ENCODE assay signal across 8 cellular contexts in genomic region chr19:3761382-3762129, GRCh38. TPM values are rescaled to one million over a fixed set of nuclear protein-coding genes. Genes with fewer than 3 reads are reported as not detected.
A peak's percentile ranks its signal among the peaks of the same experiment; 100 is the strongest.
DNase-seq lines count a peak whose midpoint lies in the region; ATAC-seq and FAIRE-seq lines count a peak whose summit lies in the region.

Gene APBA3, minus strand, starts transcription at chr19:3761692. Its CDS starts 1,428 bp downstream, at chr19:3760264.

- peak within 1 kb of the TSS; percentile 89 to 97 (median 94) for H3K9ac ChIP-seq in BLaER1 treated with 17β-estradiol and CSF1 and Interleukin-3, amounts not matched to agents 10 nM and 100 nM
- peak within 1 kb of the TSS; percentile 88 for H3K9ac ChIP-seq in endocrine pancreas (ENCODE audit: control insufficient read depth, insufficient read depth, low read length)

- H3K27ac ChIP-seq in BLaER1 treated with 17β-estradiol and CSF1 and Interleukin-3, amounts not matched to agents 10 nM and 100 nM: peak within 1 kb of the TSS; percentile 88 to 99 (median 94)

- H3K9me3 ChIP-seq in BLaER1 treated with 17β-estradiol and CSF1 and Interleukin-3, amounts not matched to agents 10 nM and 100 nM (replicated peaks in 1 of 11): no peaks in the 10 kb centered on the region
- H3K9me3 ChIP-seq in endocrine pancreas (ENCODE audit: control insufficient read depth, low read length): no peaks in the 10 kb centered on the region

- peaks cover 36 to 80% (median 59%) of the 10 kb centered on the region in 10 experiments for H3K4me1 ChIP-seq in BLaER1 treated with 17β-estradiol and CSF1 and Interleukin-3, amounts not matched to agents 10 nM and 100 nM
- no peaks in the 10 kb centered on the region for H3K4me1 ChIP-seq in endocrine pancreas (ENCODE audit: control insufficient read depth, insufficient read depth, low read length)

- peak within 1 kb of the TSS; percentile 68 to 97 (median 89) for H3K4me2 ChIP-seq in BLaER1 treated with 17β-estradiol and CSF1 and Interleukin-3, amounts not matched to agents 10 nM and 100 nM

- peaks cover 40 to 53% (median 49%) of the 10 kb centered on the region in 11 experiments for H3K36me3 ChIP-seq in BLaER1 treated with 17β-estradiol and CSF1 and Interleukin-3, amounts not matched to agents 10 nM and 100 nM
- H3K36me3 ChIP-seq in endocrine pancreas (ENCODE audit: control insufficient read depth, insufficient read depth, low read length): no peaks in the 10 kb centered on the region

- ATAC-seq in GM19397 (IDR thresholded peaks at IDR 0.05; ENCODE audit: unreplicated experiment): peak; percentile 51

- DNase-seq in HTR-8/SVneo (ENCODE audit: insufficient read length, low spot score) (peak; percentile 82), NOMO-1 (lab: John Stamatoyannopoulos, UW; ENCODE audit: unreplicated experiment in 2 of 2) (peak; percentile 67 to 70), mesenteric fat pad (ENCODE audit: low spot score) (peak; percentile 98)
- peak; percentile 93 to 99 (median 96) for DNase-seq in activated CD8-positive, alpha-beta memory T cell treated with anti-CD3 and anti-CD28 coated beads for 48 hours (ENCODE audit: low read depth in 2 of 3, low spot score in 2 of 3)
- DNase-seq in stimulated activated CD8-positive, alpha-beta memory T cell treated with anti-CD3 and anti-CD28 coated beads, Interleukin-15, amount 100 ng/mL, for 1 hour (ENCODE audit: low read depth): peak; percentile 86

- H3K4me3 ChIP-seq in BLaER1 treated with 17β-estradiol and CSF1 and Interleukin-3, amounts not matched to agents 10 nM and 100 nM: peak within 1 kb of the TSS; percentile 75 to 89 (median 84)
- peak within 1 kb of the TSS; percentile 71 for H3K4me3 ChIP-seq in endocrine pancreas (ENCODE audit: control insufficient read depth, insufficient read depth, low read length)

- peaks cover 0 to 26% (median 0%) of the 10 kb centered on the region in 11 experiments; a peak in 4 of 22 replicates for H4K20me1 ChIP-seq in BLaER1 treated with 17β-estradiol and CSF1 and Interleukin-3, amounts not matched to agents 10 nM and 100 nM

- FAIRE-seq in HTR-8/SVneo (lab: Jason Lieb, UNC): no peak

- no peaks in the 10 kb centered on the region for H3K27me3 ChIP-seq in BLaER1 treated with 17β-estradiol and CSF1 and Interleukin-3, amounts not matched to agents 10 nM and 100 nM
- H3K27me3 ChIP-seq in endocrine pancreas (ENCODE audit: control insufficient read depth, insufficient read depth, low read length): no peaks in the 10 kb centered on the region

RNA-seq across cellular contexts. Expression of gene APBA3, which starts in this region (rescaled TPM):
- 12.1 TPM for total RNA-seq in mesenteric fat pad

Comparison
In these comparisons a context has a peak if more than half of its experiments do, and no peak if none do; other contexts are left out.
1. Peak in every context shown above with its lines: DNase-seq, ATAC-seq, H3K4me3 ChIP-seq and H3K27ac ChIP-seq.